11 cellular contexts compared by ENCODE assay signal in genomic region chr17:45241315-45242011, GRCh38. TPM values are rescaled to one million over a fixed set of nuclear protein-coding genes. Genes with fewer than 3 reads are reported as not detected.
DNase-seq lines count a peak whose midpoint lies in the region; ATAC-seq and TF ChIP-seq lines count a peak whose summit lies in the region.
"Had no signal": no experiment of that assay in that cellular context is flagged by ENCODE, and none has a peak within 500 bp of the region (broad histone marks: within the 10 kb centered on the region; RNA-seq: fewer than 3 reads in every experiment).

No MANE protein-coding gene starts in this region.

- H3K27ac ChIP-seq in left lung (no peak overlapping the region), vagina (no peak overlapping the region)

- H3K9me3 Mint-ChIP-seq in natural killer cell (no peaks in the 10 kb centered on the region), chondrocyte (ENCODE audit: low read depth) (no peaks in the 10 kb centered on the region)
- H3K9me3 Mint-ChIP-seq in natural killer cell treated with Interleukin-12 subunit alpha and Interleukin-12 subunit beta and Interleukin-15 and Interleukin-18, amount 100 ng/mL, for 72 hours = no peaks in the 10 kb centered on the region

- H3K4me1 ChIP-seq in left lung (peaks cover under 1 to 16% of the 10 kb centered on the region in 2 donors), vagina (peaks cover 16% of the 10 kb centered on the region)

- H3K27me3 ChIP-seq in left lung (peaks cover 0 to 6% of the 10 kb centered on the region in 2 donors), vagina (no peaks in the 10 kb centered on the region)

- peaks cover 10% of the 10 kb centered on the region for H3K36me3 Mint-ChIP-seq in natural killer cell
- peaks cover 19% of the 10 kb centered on the region for H3K36me3 Mint-ChIP-seq in natural killer cell treated with Interleukin-12 subunit alpha and Interleukin-12 subunit beta and Interleukin-15 and Interleukin-18, amount 100 ng/mL, for 72 hours
- H3K36me3 Mint-ChIP-seq in chondrocyte (ENCODE audit: low read depth) = peaks cover 1% of the 10 kb centered on the region

- H3K36me3 ChIP-seq in left lung (peaks cover 0 to 99% of the 10 kb centered on the region in 2 donors), vagina (peaks cover 0 to 17% of the 10 kb centered on the region in 2 donors)

- H3K27ac Mint-ChIP-seq in natural killer cell (peak overlapping the region; percentile 34 to 65), chondrocyte (ENCODE audit: unreplicated experiment) (no peak overlapping the region)
- H3K27ac Mint-ChIP-seq in natural killer cell treated with Interleukin-12 subunit alpha and Interleukin-12 subunit beta and Interleukin-15 and Interleukin-18, amount 100 ng/mL, for 72 hours = no peak overlapping the region
- H3K27ac Mint-ChIP-seq: B cell had no signal

- peak overlapping the region; percentile 20 to 23 for H3K4me3 ChIP-seq in left lung
- peak overlapping the region; percentile 20 to 33 for H3K4me3 ChIP-seq in vagina

- peak in 1 of 3 donors; percentile 14 for ATAC-seq in natural killer cell
- no peak for ATAC-seq in natural killer cell treated with Interleukin-12 subunit alpha and Interleukin-12 subunit beta and Interleukin-15 and Interleukin-18, amount 100 ng/mL, for 72 hours
- peak; percentile 82 for ATAC-seq in left lung
- no peak for ATAC-seq in GM19463 (IDR thresholded peaks at IDR 0.05; ENCODE audit: unreplicated experiment)
- ATAC-seq in HG02798 (IDR thresholded peaks at IDR 0.05; ENCODE audit: poor library complexity, unreplicated experiment) = no peak

- DNase-seq in natural killer cell (no peak), chondrocyte (ENCODE audit: low spot score) (no peak), left lung (peak; percentile 80 to 84), vagina (ENCODE audit: extremely low spot score in 2 of 2) (no peak), HUDEP-2 (lab: John Stamatoyannopoulos, UW; ENCODE audit: unreplicated experiment in 76 of 76) (no peak)
- DNase-seq in natural killer cell treated with Interleukin-12 subunit alpha and Interleukin-12 subunit beta and Interleukin-15 and Interleukin-18, amount 100 ng/mL, for 72 hours (ENCODE audit: low spot score) = no peak

- H3K9me3 ChIP-seq in left lung = no peaks in the 10 kb centered on the region
- H3K9me3 ChIP-seq in vagina = no peaks in the 10 kb centered on the region

- TF ChIP-seq CTCF in natural killer cell (IDR thresholded peaks at IDR 0.05) (no peak), chondrocyte (IDR thresholded peaks at IDR 0.05) (no peak), left lung (IDR thresholded peaks at IDR 0.05) (no peak), vagina (IDR thresholded peaks at IDR 0.05) (no peak)

- H3K27me3 Mint-ChIP-seq in natural killer cell (ENCODE audit: low read depth in 2 of 2) = no peaks in the 10 kb centered on the region
- H3K27me3 Mint-ChIP-seq in natural killer cell treated with Interleukin-12 subunit alpha and Interleukin-12 subunit beta and Interleukin-15 and Interleukin-18, amount 100 ng/mL, for 72 hours = no peaks in the 10 kb centered on the region
- H3K27me3 Mint-ChIP-seq in chondrocyte (ENCODE audit: low read depth) = peaks cover 3% of the 10 kb centered on the region
- H3K27me3 Mint-ChIP-seq: B cell had no signal

- H3K4me1 Mint-ChIP-seq in natural killer cell (peaks cover 27 to 55% of the 10 kb centered on the region in 2 donors), chondrocyte (ENCODE audit: low read depth) (peaks cover 9% of the 10 kb centered on the region)
- peaks cover 28 to 42% of the 10 kb centered on the region in 2 donors for H3K4me1 Mint-ChIP-seq in natural killer cell treated with Interleukin-12 subunit alpha and Interleukin-12 subunit beta and Interleukin-15 and Interleukin-18, amount 100 ng/mL, for 72 hours (ENCODE audit: low read depth in 2 of 2)

- H3K4me3 Mint-ChIP-seq in natural killer cell (no peak overlapping the region), chondrocyte (ENCODE audit: unreplicated experiment) (peak overlapping the region; percentile 55)
- H3K4me3 Mint-ChIP-seq in natural killer cell treated with Interleukin-12 subunit alpha and Interleukin-12 subunit beta and Interleukin-15 and Interleukin-18, amount 100 ng/mL, for 72 hours = no peak overlapping the region
- H3K4me3 Mint-ChIP-seq: B cell had no signal

- intact Hi-C loops in natural killer cell (cut with micrococcal nuclease) = no loop called here
- intact Hi-C loops in left lung (cut with DNase I) = no loop called here
- intact Hi-C loops in vagina (cut with DNase I) = no loop called here

- TF ChIP-seq POLR2A in vagina (IDR thresholded peaks at IDR 0.05) = no peak

RNA-seq across cellular contexts. Expression of gene FMNL1, which starts 19.8 kb away (rescaled TPM):
- 100 to 1,000 TPM; 741 to 836 (median 752) TPM for total RNA-seq in natural killer cell
- 100 to 1,000 TPM; 280 to 380 TPM for total RNA-seq in natural killer cell treated with Interleukin-12 subunit alpha and Interleukin-12 subunit beta and Interleukin-15 and Interleukin-18, amount 100 ng/mL, for 72 hours
- 0.89 to 2.0 TPM (median 1.8 TPM) in 3 replicates for total RNA-seq in chondrocyte
- total RNA-seq in left lung = 100 to 1,000 TPM in 1 of 2 donors, 10 to 100 TPM in 1; 42.0 to 118 TPM
- 22.1 TPM for total RNA-seq in vagina

RNA-seq across cellular contexts. Expression of gene SPATA32, which starts 20.4 kb away (rescaled TPM):
- total RNA-seq in natural killer cell (under 1 TPM in 1 of 3 donors, not detected in 2; 0.43 TPM), chondrocyte (not detected in 3 replicates), left lung (not detected), vagina (not detected)
- total RNA-seq in natural killer cell treated with Interleukin-12 subunit alpha and Interleukin-12 subunit beta and Interleukin-15 and Interleukin-18, amount 100 ng/mL, for 72 hours = under 1 TPM; 0.62 to 0.81 TPM
- total RNA-seq: dermis microvascular lymphatic vessel endothelial cell, HT1080 had no signal

Comparison
In these comparisons a context has a peak if more than half of its experiments do, and no peak if none do; other contexts are left out.
1. H3K27ac Mint-ChIP-seq: peak in natural killer cell (2 of 2); none in natural killer cell treated with Interleukin-12 subunit alpha and Interleukin-12 subunit beta and Interleukin-15 and Interleukin-18, amount 100 ng/mL, for 72 hours (0 of 2) and chondrocyte (single experiment).
2. DNase-seq: peak in left lung (2 of 2); none in natural killer cell (single experiment), natural killer cell treated with Interleukin-12 subunit alpha and Interleukin-12 subunit beta and Interleukin-15 and Interleukin-18, amount 100 ng/mL, for 72 hours (single experiment), chondrocyte (single experiment), vagina (0 of 2) and HUDEP-2 (0 of 76).